Comparison of ENCODE assay signal across 19 cellular contexts in the genomic region with DNA sequence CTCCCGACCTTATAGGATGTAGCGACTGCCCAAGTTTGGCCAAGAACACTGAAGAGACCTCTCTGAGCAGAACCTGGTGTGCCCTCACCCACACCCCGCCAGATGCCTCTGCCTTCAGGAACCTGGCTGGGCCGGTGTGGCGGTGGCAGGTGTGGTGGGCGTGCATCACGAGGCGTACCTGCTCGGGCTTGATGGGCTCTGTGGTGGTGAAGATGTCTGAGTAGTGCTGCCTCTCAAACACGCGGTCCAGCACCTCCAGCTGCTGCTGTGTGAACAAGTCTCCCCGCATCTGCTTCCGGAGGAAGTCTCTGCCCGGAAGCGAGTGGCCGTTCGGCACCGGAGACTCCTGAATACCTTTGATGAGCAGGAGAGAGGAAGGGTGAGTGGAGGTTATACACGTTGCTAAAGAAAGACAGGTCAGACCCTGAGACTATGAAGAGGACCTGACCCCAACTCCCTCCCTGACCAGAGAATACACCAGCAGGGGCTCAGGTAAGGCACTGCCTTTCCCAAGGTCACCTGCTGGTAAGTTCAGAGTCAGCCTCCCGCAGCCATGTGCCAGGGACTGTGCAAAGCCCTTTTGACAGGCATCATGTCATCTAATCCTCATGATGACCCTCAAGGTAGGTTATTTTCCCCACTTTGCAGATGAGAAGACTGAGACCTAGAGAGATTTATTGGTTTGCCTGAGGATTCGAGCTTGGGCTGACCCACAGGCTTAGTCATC.
DNase-seq lines count a peak whose midpoint lies in the region; ATAC-seq, FAIRE-seq and TF ChIP-seq lines count a peak whose summit lies in the region.
"Had no signal": no experiment of that assay in that cellular context is flagged by ENCODE, and none has a peak within 500 bp of the region (broad histone marks: within the 10 kb centered on the region; RNA-seq: fewer than 3 reads in every experiment).

No MANE protein-coding gene starts in this region.

- peak; percentile 35 for FAIRE-seq in GM12891 (lab: Jason Lieb, UNC)
- FAIRE-seq: D721Med had no signal

- no peaks in the 10 kb centered on the region for H3K4me1 ChIP-seq in adrenal gland (replicated peaks in 1 of 2)
- H3K4me1 ChIP-seq: BE2C, SJCRH30 had no signal

- no peak overlapping the region for H3K4me3 Mint-ChIP-seq in mesothelial cell of epicardium
- H3K4me3 Mint-ChIP-seq: CD8-positive, alpha-beta T cell had no signal

- intact Hi-C loops in sciatic nerve (cut with DNase I) (no loop called here), adrenal gland (cut with DNase I) (no loop called here)

- 81 to 89% (median 87%) methylated on average over 9 to 21 of the region's 21 CpGs for WGBS in adrenal gland, 4 donors

- in situ Hi-C loops in KBM-7 (cut with MboI; ENCODE audit: low pct_unique_long_range_greater_than_20kb, low sequenced_read_pairs), result no loop called here

- no peaks in the 10 kb centered on the region for H3K9me3 ChIP-seq in adrenal gland (replicated peaks in 1 of 3)
- H3K9me3 ChIP-seq: BE2C, SJCRH30 had no signal

- H3K9me3 Mint-ChIP-seq in mesothelial cell of epicardium, result no peaks in the 10 kb centered on the region
- H3K9me3 Mint-ChIP-seq: CD8-positive, alpha-beta T cell had no signal

- no peak overlapping the region for H3K4me3 ChIP-seq in adrenal gland
- H3K4me3 ChIP-seq: GM23248, PC-9, SJCRH30 had no signal

- H3K27me3 ChIP-seq in adrenal gland, result no peaks in the 10 kb centered on the region
- H3K27me3 ChIP-seq: BE2C, SJCRH30 had no signal

- H3K4me1 Mint-ChIP-seq in mesothelial cell of epicardium, result peaks cover 8% of the 10 kb centered on the region

- H3K27ac ChIP-seq in adrenal gland, result no peak overlapping the region
- H3K27ac ChIP-seq: GM23248, PC-9, SJCRH30 had no signal

- DNase-seq in GM12891 (ENCODE audit: insufficient read length, low spot score) (no peak), KBM-7 (peak; percentile 51), ecto neural progenitor cell (ENCODE audit: low spot score) (peak; percentile 25), sciatic nerve (ENCODE audit: low spot score) (peak; percentile 25), adrenal gland (no peak), mesothelial cell of epicardium (ENCODE audit: low spot score in 2 of 2, unreplicated experiment in 2 of 2) (no peak)
- DNase-seq: BE2C; CD8-positive, alpha-beta T cell; DMS79 treated with DMSO at 0.1 percent for 48 hours; GM23248; KG1; NCI-H146; NCI-H2081; NCI-H774; PC-9; SJCRH30 had no signal

- TF ChIP-seq POLR2A in GM12891 (IDR thresholded peaks at IDR 0.05; ENCODE audit: low read depth, low read length) (no peak), adrenal gland (IDR thresholded peaks at IDR 0.05) (no peak)

- ATAC-seq in sciatic nerve, result no peak
- no peak for ATAC-seq in HG02642 (IDR thresholded peaks at IDR 0.05; ENCODE audit: poor library complexity, unreplicated experiment)
- ATAC-seq: CD8-positive, alpha-beta T cell; HCT116 had no signal

- no peak for TF ChIP-seq CTCF in adrenal gland (IDR thresholded peaks at IDR 0.05)
- TF ChIP-seq CTCF in mesothelial cell of epicardium (IDR thresholded peaks at IDR 0.05; ENCODE audit: unreplicated experiment), result no peak

- peaks cover 14% of the 10 kb centered on the region for H3K27me3 Mint-ChIP-seq in mesothelial cell of epicardium (ENCODE audit: low read depth)

- no peaks in the 10 kb centered on the region for H3K36me3 ChIP-seq in adrenal gland (replicated peaks in 1 of 2)
- H3K36me3 ChIP-seq: SJCRH30 had no signal

- no peaks in the 10 kb centered on the region for H3K36me3 Mint-ChIP-seq in mesothelial cell of epicardium
- H3K36me3 Mint-ChIP-seq: CD8-positive, alpha-beta T cell had no signal

- no peak overlapping the region for H3K27ac Mint-ChIP-seq in mesothelial cell of epicardium
- H3K27ac Mint-ChIP-seq: CD8-positive, alpha-beta T cell had no signal

TF ChIP-seq in GM12891, 5 proteins besides CTCF, POLR2A, EP300 and RAD21:
- TF ChIP-seq POLR2AphosphoS5 (IDR thresholded peaks at IDR 0.05; ENCODE audit: low read depth, low read length), result no peak
- TF ChIP-seq POU2F2 (IDR thresholded peaks at IDR 0.05; ENCODE audit: low read depth, low read length), result no peak
- no peak for TF ChIP-seq TAF1 (IDR thresholded peaks at IDR 0.05; ENCODE audit: low read depth, low read length)
- no peak for TF ChIP-seq SPI1 (IDR thresholded peaks at IDR 0.05; ENCODE audit: low read depth, low read length)
- TF ChIP-seq PAX5 (IDR thresholded peaks at IDR 0.05; ENCODE audit: insufficient read depth, low read length, severe bottlenecking), result no peak

Comparison
In these comparisons a context has a peak if more than half of its experiments do, and no peak if none do; other contexts are left out.
1. DNase-seq: peak in KBM-7 (single experiment), ecto neural progenitor cell (single experiment) and sciatic nerve (single experiment); none in GM12891 (single experiment), adrenal gland (0 of 7) and mesothelial cell of epicardium (0 of 2).